ENCODE assay signal across 10 cellular contexts in the genomic region with DNA sequence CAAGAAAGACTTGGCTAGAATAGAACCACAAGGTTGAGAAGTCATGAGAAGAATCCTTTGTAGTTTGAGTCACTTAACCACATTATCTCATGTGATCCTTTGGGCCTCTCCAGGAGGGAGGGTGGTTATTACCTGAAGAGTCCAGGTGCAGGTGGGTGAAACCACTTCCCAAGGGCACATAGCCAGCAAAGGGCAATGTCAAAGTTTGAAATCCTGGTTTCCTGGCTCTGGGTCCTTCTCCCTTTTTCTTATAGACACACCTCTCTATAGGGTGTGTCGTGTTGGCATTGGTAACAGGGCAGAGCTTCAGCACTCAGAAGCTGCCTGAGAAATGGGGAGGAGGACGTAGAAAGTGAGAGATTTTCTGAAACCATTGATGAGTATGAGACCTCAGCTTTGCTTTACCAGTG.
A peak's percentile ranks its signal among the peaks of the same experiment; 100 is the strongest.
DNase-seq lines count a peak whose midpoint lies in the region; ATAC-seq, FAIRE-seq and TF ChIP-seq lines count a peak whose summit lies in the region.
"Had no signal": no experiment of that assay in that cellular context is flagged by ENCODE, and none has a peak within 500 bp of the region (broad histone marks: within the 10 kb centered on the region; RNA-seq: fewer than 3 reads in every experiment).

No MANE protein-coding gene starts in this region.

- POLR2A ChIA-PET in HepG2 (lab: Yijun Ruan, JAX): interaction anchor here (1.0 kb wide), 1 partner anchor 20 kb away, joined by 6 read pairs; no protein-coding TSS in a partner anchor

- H3K79me2 ChIP-seq in HepG2 (ENCODE audit: insufficient read depth, low read length): no peaks in the 10 kb centered on the region

- H3K27me3 ChIP-seq in HepG2 (ENCODE audit: control insufficient read depth in 1 of 2, insufficient read depth in 2 of 2, low read length in 2 of 2) (no peaks in the 10 kb centered on the region), right lobe of liver (no peaks in the 10 kb centered on the region), Peyer's patch (no peaks in the 10 kb centered on the region), HAP-1 (ENCODE audit: low read depth) (no peaks in the 10 kb centered on the region)
- H3K27me3 ChIP-seq: esophagus squamous epithelium had no signal

- no peak overlapping the region for H3K27ac ChIP-seq in HepG2 (ENCODE audit: extremely low read length, insufficient read depth, low read length)
- no peak overlapping the region for H3K27ac ChIP-seq in right lobe of liver
- H3K27ac ChIP-seq in Peyer's patch: peak overlapping the region; percentile 7 to 72 (median 56)
- H3K27ac ChIP-seq: esophagus squamous epithelium had no signal

- no peak overlapping the region for H2AFZ ChIP-seq in HepG2 (ENCODE audit: low read length)

- in situ Hi-C loops in HepG2 (cut with HindIII; ENCODE audit: extremely low pct_ligation_motif_present, low pct_unique_long_range_greater_than_20kb): no loop called here
- in situ Hi-C loops in HAP-1 (cut with MboI; ENCODE audit: low sequenced_read_pairs): no loop called here

- H3K4me3 ChIP-seq in HepG2 (replicated peaks in 1 of 3; ENCODE audit: insufficient read depth in 1 of 3, low read depth in 2 of 3, low read length in 3 of 3) (no peak overlapping the region), right lobe of liver (no peak overlapping the region), Peyer's patch (no peak overlapping the region), HAP-1 (no peak overlapping the region)
- H3K4me3 ChIP-seq: esophagus squamous epithelium had no signal

- no TSS peak for BruUV-seq in HepG2 (replicated peaks; lab: Mats Ljungman, UMichigan)

- WGBS in HepG2 (ENCODE audit: low lambda C conversion rate): 91% methylated on average over 2 of the region's 2 CpGs
- 83% methylated on average over 2 of the region's 2 CpGs for WGBS in right lobe of liver (ENCODE audit: insufficient coverage, low coverage, low lambda C conversion rate, missing lambda C conversion rate)

- no peak for DNase-seq in HepG2 (ENCODE audit: low spot score)
- DNase-seq in right lobe of liver: no peak
- DNase-seq in Peyer's patch: peak in 1 of 3 donors; percentile 82
- no peak for DNase-seq in UCSD-AML1 (lab: John Stamatoyannopoulos, UW; ENCODE audit: unreplicated experiment)
- DNase-seq in stimulated activated CD4-positive, alpha-beta T cell treated with anti-CD3 and anti-CD28 coated beads, Interleukin-12 subunit alpha, Interleukin-12 subunit beta, amount 100 ng/mL, for 4 hours: no peak
- DNase-seq in HAP-1 (ENCODE audit: low spot score in 2 of 2): no peak
- DNase-seq in GDM1 (lab: John Stamatoyannopoulos, UW): no peak
- DNase-seq: activated CD4-positive, CD25-positive, alpha-beta regulatory T cell treated with anti-CD3 and anti-CD28 coated beads, Interleukin-2, amount 50 U/mL, for 72 hours; esophagus squamous epithelium had no signal

- TF ChIP-seq CTCF in HepG2 (CRISPR knock-in tag; IDR thresholded peaks at IDR 0.05) (no peak), right lobe of liver (IDR thresholded peaks at IDR 0.05) (no peak), Peyer's patch (IDR thresholded peaks at IDR 0.05) (no peak)

- no peak for TF ChIP-seq POLR2A in HepG2 (IDR thresholded peaks at IDR 0.05; ENCODE audit: insufficient read depth in 1 of 2, low read depth in 2 of 2, low read length in 2 of 2)
- TF ChIP-seq POLR2A in right lobe of liver (IDR thresholded peaks at IDR 0.05): no peak
- no peak for TF ChIP-seq POLR2A in Peyer's patch (IDR thresholded peaks at IDR 0.05)

- no peak for TF ChIP-seq RAD21 in HepG2 (CRISPR knock-in tag; IDR thresholded peaks at IDR 0.05)

- CTCF ChIA-PET in HepG2 (lab: Yijun Ruan, JAX; ENCODE audit: low intra/inter-chr PET ratio, low total read pairs): interaction anchor here (1.8 to 3.3 kb wide), 2 partner anchors 20 to 59 kb away, joined by 8 to 23 read pairs; no protein-coding TSS in a partner anchor

- H3K9me3 ChIP-seq in HepG2 (ENCODE audit: low read length) (no peaks in the 10 kb centered on the region), right lobe of liver (no peaks in the 10 kb centered on the region), Peyer's patch (no peaks in the 10 kb centered on the region), HAP-1 (no peaks in the 10 kb centered on the region)
- H3K9me3 ChIP-seq: esophagus squamous epithelium had no signal

- H3K4me2 ChIP-seq in HepG2 (ENCODE audit: low read depth, low read length): no peak overlapping the region

- H4K20me1 ChIP-seq in HepG2 (ENCODE audit: insufficient read depth, low read length): no peaks in the 10 kb centered on the region

- H3K9ac ChIP-seq in HepG2 (ENCODE audit: insufficient read depth, low read depth, low read length): no peak overlapping the region

- no peak for ATAC-seq in HepG2
- no peak for ATAC-seq in right lobe of liver
- ATAC-seq in HG03060 (IDR thresholded peaks at IDR 0.05; ENCODE audit: low read depth, unreplicated experiment): peak; percentile 75

- TF ChIP-seq EP300 in HepG2 (IDR thresholded peaks at IDR 0.05; ENCODE audit: low read depth in 2 of 2, low read length in 2 of 2) (no peak), HepG2 (CRISPR knock-in tag; IDR thresholded peaks at IDR 0.05; ENCODE audit: borderline replicate concordance) (no peak)

- peaks cover 0 to 3% of the 10 kb centered on the region in 2 experiments; a peak in 3 of 5 replicates for H3K36me3 ChIP-seq in HepG2 (replicated peaks in 1 of 2; ENCODE audit: control insufficient read depth in 1 of 2, insufficient read depth in 2 of 2, low read length in 2 of 2)
- peaks cover 0 to 3% (median 0%) of the 10 kb centered on the region in 4 donors for H3K36me3 ChIP-seq in right lobe of liver
- no peaks in the 10 kb centered on the region for H3K36me3 ChIP-seq in Peyer's patch
- no peaks in the 10 kb centered on the region for H3K36me3 ChIP-seq in HAP-1 (replicated peaks)
- H3K36me3 ChIP-seq: esophagus squamous epithelium had no signal

- FAIRE-seq in HepG2 (lab: Jason Lieb, UNC): no peak

- intact Hi-C loops in HepG2 (cut with micrococcal nuclease; ENCODE audit: unreplicated experiment): loop anchor here (1.0 kb wide), 2 partner anchors 21 to 60 kb away; no protein-coding TSS in a partner anchor
- intact Hi-C loops in right lobe of liver (cut with DNase I): no loop called here

- peaks cover 13% of the 10 kb centered on the region for H3K4me1 ChIP-seq in HepG2 (ENCODE audit: insufficient read depth, low read length)
- H3K4me1 ChIP-seq in right lobe of liver: peaks cover 0 to 7% (median under 1%) of the 10 kb centered on the region in 4 donors
- peaks cover 0 to 20% (median 2%) of the 10 kb centered on the region in 4 donors for H3K4me1 ChIP-seq in Peyer's patch
- no peaks in the 10 kb centered on the region for H3K4me1 ChIP-seq in HAP-1

TF ChIP-seq in HepG2, 621 proteins besides CTCF, POLR2A, EP300 and RAD21:
- TF ChIP-seq ZNF143 (CRISPR knock-in tag; IDR thresholded peaks at IDR 0.05) (no peak), RBM22 (optimal IDR thresholded peaks at IDR 0.05; ENCODE audit: low read length) (peak; percentile 48)

Comparison
In these comparisons a context has a peak if more than half of its experiments do, and no peak if none do; other contexts are left out.
1. H3K27ac ChIP-seq: peak in Peyer's patch (4 of 4); none in HepG2 (single experiment) and right lobe of liver (0 of 3).